Comparison of ENCODE assay signal across 15 cellular contexts in genomic region chr1:40717065-40717464, GRCh38. TPM values are rescaled to one million over a fixed set of nuclear protein-coding genes. Genes with fewer than 3 reads are reported as not detected.
DNase-seq lines count a peak whose midpoint lies in the region; ATAC-seq and TF ChIP-seq lines count a peak whose summit lies in the region.
"Had no signal": no experiment of that assay in that cellular context is flagged by ENCODE, and none has a peak within 500 bp of the region (broad histone marks: within the 10 kb centered on the region; RNA-seq: fewer than 3 reads in every experiment).

No MANE protein-coding gene starts in this region.

- H3K4me3 Mint-ChIP-seq in CD14-positive monocyte (no peak overlapping the region), memory B cell (no peak overlapping the region)
- H3K4me3 Mint-ChIP-seq: CD4-positive, alpha-beta T cell; HFFc6 had no signal

- no peaks in the 10 kb centered on the region for H3K9me3 Mint-ChIP-seq in CD14-positive monocyte
- H3K9me3 Mint-ChIP-seq in memory B cell: no peaks in the 10 kb centered on the region
- H3K9me3 Mint-ChIP-seq: CD4-positive, alpha-beta T cell; HFFc6 had no signal

- peaks cover 48% of the 10 kb centered on the region for H3K4me1 Mint-ChIP-seq in CD14-positive monocyte
- peaks cover 32% of the 10 kb centered on the region for H3K4me1 Mint-ChIP-seq in memory B cell

- H3K9me3 ChIP-seq in OCI-LY7 (ENCODE audit: low read length) (no peaks in the 10 kb centered on the region), stomach (no peaks in the 10 kb centered on the region), thyroid gland (no peaks in the 10 kb centered on the region), ascending aorta (no peaks in the 10 kb centered on the region)
- H3K9me3 ChIP-seq: BLaER1 had no signal

- DNase-seq in CD14-positive monocyte (ENCODE audit: low spot score) (no peak), OCI-LY7 (ENCODE audit: low spot score) (no peak), memory B cell (ENCODE audit: low spot score in 2 of 2) (no peak), stomach (no peak), thyroid gland (no peak), ascending aorta (ENCODE audit: low spot score in 2 of 2) (no peak)
- DNase-seq: Calu3; CD4-positive, alpha-beta T cell; DMS 273 treated with DMSO at 0.1 percent for 48 hours; DMS79; HCEC 1CT; HFFc6 had no signal

- H3K9me2 ChIP-seq in OCI-LY7 (ENCODE audit: insufficient read depth, low read length): no peaks in the 10 kb centered on the region

- BruUV-seq in OCI-LY7 (replicated peaks; lab: Mats Ljungman, UMichigan): TSS peak; percentile 6

- TF ChIP-seq EP300 in stomach (IDR thresholded peaks at IDR 0.05): no peak

- WGBS in stomach, 5 donors: 22 to 69% (median 54%) methylated on average over 1 of the region's 1 CpG
- 95 to 98% methylated on average over 1 of the region's 1 CpG for WGBS in thyroid gland, 2 donors

- TF ChIP-seq POLR2A in stomach (IDR thresholded peaks at IDR 0.05) (no peak), thyroid gland (IDR thresholded peaks at IDR 0.05) (no peak)

- H3K27me3 ChIP-seq in stomach: no peaks in the 10 kb centered on the region
- H3K27me3 ChIP-seq in thyroid gland: no peaks in the 10 kb centered on the region
- no peaks in the 10 kb centered on the region for H3K27me3 ChIP-seq in ascending aorta
- H3K27me3 ChIP-seq: BLaER1 had no signal

- intact Hi-C loops in CD14-positive monocyte (cut with micrococcal nuclease): no loop called here
- intact Hi-C loops in OCI-LY7 (cut with micrococcal nuclease; ENCODE audit: unreplicated experiment): no loop called here
- intact Hi-C loops in stomach (cut with DNase I; ENCODE audit: low total_unique reads): no loop called here
- intact Hi-C loops in thyroid gland (cut with DNase I): no loop called here
- intact Hi-C loops in ascending aorta (cut with DNase I): no loop called here

- POLR2A ChIA-PET in OCI-LY7 (lab: Charles Lee): interaction anchor here (0.6 to 1.4 kb wide), 5 partner anchors 10 to 445 kb away, joined by 3 to 9 read pairs (median 3); no protein-coding TSS in a partner anchor

- H3K4me1 ChIP-seq in OCI-LY7 (ENCODE audit: insufficient read depth, low read length, poor library complexity, severe bottlenecking): peaks cover 21% of the 10 kb centered on the region
- peaks cover 65 to 100% (median 88%) of the 10 kb centered on the region in 4 donors for H3K4me1 ChIP-seq in stomach
- H3K4me1 ChIP-seq in thyroid gland: peaks cover 59 to 68% of the 10 kb centered on the region in 2 donors
- H3K4me1 ChIP-seq in ascending aorta: peaks cover 3 to 16% of the 10 kb centered on the region in 2 donors

- H4K20me1 ChIP-seq in OCI-LY7 (ENCODE audit: insufficient read depth, low read length): peaks cover 5% of the 10 kb centered on the region; the same call in 1 of the 2 replicates

- H3K36me3 Mint-ChIP-seq in CD14-positive monocyte (peaks cover 10 to 23% of the 10 kb centered on the region in 2 donors), memory B cell (peaks cover 9% of the 10 kb centered on the region)

- H3K27me3 Mint-ChIP-seq in CD14-positive monocyte (ENCODE audit: low read depth in 3 of 3) (no peaks in the 10 kb centered on the region), memory B cell (no peaks in the 10 kb centered on the region)
- H3K27me3 Mint-ChIP-seq: CD4-positive, alpha-beta T cell had no signal

- H3K79me2 ChIP-seq in OCI-LY7 (ENCODE audit: insufficient read depth, low read depth, low read length): peaks cover 90% of the 10 kb centered on the region

- no peak overlapping the region for H3K27ac ChIP-seq in OCI-LY7 (ENCODE audit: low read depth, low read length, poor library complexity, severe bottlenecking)
- peak overlapping the region in 4 of 5 donors; percentile 17 to 56 (median 36) for H3K27ac ChIP-seq in stomach
- no peak overlapping the region for H3K27ac ChIP-seq in thyroid gland
- no peak overlapping the region for H3K27ac ChIP-seq in ascending aorta
- H3K27ac ChIP-seq: BLaER1 had no signal

- ATAC-seq in memory B cell (ENCODE audit: low read depth): no peak
- no peak for ATAC-seq in GM19463 (IDR thresholded peaks at IDR 0.05; ENCODE audit: unreplicated experiment)
- ATAC-seq: GM12878 had no signal

- no peak overlapping the region for H3K4me2 ChIP-seq in OCI-LY7 (ENCODE audit: low read length)
- H3K4me2 ChIP-seq: BLaER1 had no signal

- H2AFZ ChIP-seq in OCI-LY7 (ENCODE audit: low read length): no peak overlapping the region

- H3K27ac Mint-ChIP-seq in CD14-positive monocyte (peak overlapping the region in 4 of 7 donors; percentile 6 to 65 (median 26)), memory B cell (peak overlapping the region; percentile 56)
- H3K27ac Mint-ChIP-seq: CD4-positive, alpha-beta T cell; HFFc6 had no signal

- CTCF ChIA-PET in OCI-LY7 (lab: Charles Lee; ENCODE audit: unreplicated experiment): no interaction called here

- TF ChIP-seq CTCF in CD14-positive monocyte (IDR thresholded peaks at IDR 0.05) (no peak), OCI-LY7 (conservative IDR thresholded peaks at IDR 0.05; ENCODE audit: low read length) (no peak), stomach (IDR thresholded peaks at IDR 0.05) (no peak), thyroid gland (IDR thresholded peaks at IDR 0.05) (no peak), ascending aorta (IDR thresholded peaks at IDR 0.05) (no peak)

- H3K4me3 ChIP-seq in OCI-LY7 (ENCODE audit: low read depth, low read length, poor library complexity, severe bottlenecking) (no peak overlapping the region), stomach (no peak overlapping the region), thyroid gland (replicated peaks in 1 of 3) (no peak overlapping the region), ascending aorta (no peak overlapping the region)
- H3K4me3 ChIP-seq: BLaER1, GM12878 had no signal

- H3K36me3 ChIP-seq in OCI-LY7 (ENCODE audit: insufficient read depth, low read length): peaks cover 35% of the 10 kb centered on the region
- H3K36me3 ChIP-seq in stomach: no peaks in the 10 kb centered on the region
- no peaks in the 10 kb centered on the region for H3K36me3 ChIP-seq in thyroid gland
- H3K36me3 ChIP-seq in ascending aorta: no peaks in the 10 kb centered on the region

RNA-seq across cellular contexts. Expression of gene NFYC, which starts 25.6 kb away (rescaled TPM):
- polyA plus RNA-seq in CD14-positive monocyte (10 to 100 TPM; 61.2 to 68.2 TPM), stomach (10 to 100 TPM; 33.6 to 46.6 (median 35.2) TPM)
- 29.3 and 39.1 TPM in 2 replicates for total RNA-seq in OCI-LY7 (2014; rRNA removed; shearing (Covaris generic))
- total RNA-seq in OCI-LY7 (2022) (71.0 and 77.1 TPM in 2 replicates), stomach (10 to 100 TPM; 23.3 to 76.4 (median 53.8) TPM), thyroid gland (100 to 1,000 TPM in 1 of 4 donors, 10 to 100 TPM in 3; 70.5 to 175 (median 96.7) TPM), ascending aorta (75.9 TPM)

RNA-seq across cellular contexts. Expression of gene RIMS3, which starts 51.6 kb away (rescaled TPM):
- polyA plus RNA-seq in CD14-positive monocyte: under 1 TPM; 0.15 to 0.26 TPM
- 79.5 and 89.3 TPM in 2 replicates for total RNA-seq in OCI-LY7 (2014; rRNA removed; shearing (Covaris generic))
- total RNA-seq in OCI-LY7 (2022): 80.3 and 106 TPM in 2 replicates
- 1 to 10 TPM in 4 of 5 donors, under 1 TPM in 1; 0.45 to 4.7 (median 3.9) TPM for total RNA-seq in stomach
- polyA plus RNA-seq in stomach: 1 to 10 TPM in 2 of 3 donors, under 1 TPM in 1; 0.63 to 2.2 (median 1.2) TPM
- 1 to 10 TPM; 2.1 to 4.4 (median 3.5) TPM for total RNA-seq in thyroid gland
- total RNA-seq in ascending aorta: 43.9 TPM

Comparison
In these comparisons a context has a peak if more than half of its experiments do, and no peak if none do; other contexts are left out.
1. H3K27ac ChIP-seq: peak in stomach (4 of 5); none in OCI-LY7 (single experiment), thyroid gland (0 of 3) and ascending aorta (0 of 2).